10 cellular contexts compared by ENCODE assay signal in genomic region chr3:11724615-11725339, GRCh38.
DNase-seq lines count a peak whose midpoint lies in the region; ATAC-seq and TF ChIP-seq lines count a peak whose summit lies in the region.
"Had no signal": no experiment of that assay in that cellular context is flagged by ENCODE, and none has a peak within 500 bp of the region (broad histone marks: within the 10 kb centered on the region; RNA-seq: fewer than 3 reads in every experiment).

No MANE protein-coding gene starts in this region.

- intact Hi-C loops in tibial artery (cut with DNase I; ENCODE audit: low total_unique reads), result no loop called here

- peaks cover 2% of the 10 kb centered on the region for H3K27me3 Mint-ChIP-seq in memory B cell

- H3K36me3 Mint-ChIP-seq in memory B cell, result no peaks in the 10 kb centered on the region

- H3K4me3 ChIP-seq in tibial artery, result no peak overlapping the region

- no peak for DNase-seq in activated CD4-positive, CD25-positive, alpha-beta regulatory T cell (lab: John Stamatoyannopoulos, UW)
- no peak for DNase-seq in memory B cell (ENCODE audit: low spot score in 2 of 2)
- DNase-seq in cerebellar nuclear complex (lab: John Stamatoyannopoulos, UW), result no peak
- DNase-seq in NCI-H2107 (lab: John Stamatoyannopoulos, UW), result no peak
- no peak for DNase-seq in tibial artery
- DNase-seq: NCI-H446 treated with DMSO at 0.1 percent for 48 hours, T-helper 9 cell had no signal

- peak; percentile 33 to 49 for ATAC-seq in activated CD4-positive, CD25-positive, alpha-beta regulatory T cell treated with anti-CD3 and anti-CD28 coated beads, Interleukin-2, amount 50 U/mL, for 24 hours
- ATAC-seq in GM21515 (IDR thresholded peaks at IDR 0.05; ENCODE audit: unreplicated experiment) (peak; percentile 43), HG03521 (IDR thresholded peaks at IDR 0.05; ENCODE audit: unreplicated experiment) (peak; percentile 48), memory B cell (ENCODE audit: low read depth) (peak; percentile 5)

- H3K27me3 ChIP-seq in tibial artery, result no peaks in the 10 kb centered on the region

- TF ChIP-seq CTCF in tibial artery (IDR thresholded peaks at IDR 0.05), result no peak

- peaks cover 12% of the 10 kb centered on the region for H3K4me1 Mint-ChIP-seq in memory B cell

- peak overlapping the region; percentile 78 for H3K27ac Mint-ChIP-seq in memory B cell

- no peaks in the 10 kb centered on the region for H3K36me3 ChIP-seq in tibial artery

- H3K4me1 ChIP-seq in tibial artery, result peaks cover 0 to 10% (median 7%) of the 10 kb centered on the region in 4 donors

- peaks cover 2% of the 10 kb centered on the region for H3K9me3 Mint-ChIP-seq in memory B cell

- no peaks in the 10 kb centered on the region for H3K9me3 ChIP-seq in tibial artery

- peak overlapping the region; percentile 88 for H3K4me3 Mint-ChIP-seq in memory B cell

- no peak overlapping the region for H3K27ac ChIP-seq in tibial artery
